In genomic region chr4:22458112-22458511, GRCh38 we compare ENCODE assay signal across 17 cellular contexts. TPM values are rescaled to one million over a fixed set of nuclear protein-coding genes. Genes with fewer than 3 reads are reported as not detected.
DNase-seq lines count a peak whose midpoint lies in the region; ATAC-seq and TF ChIP-seq lines count a peak whose summit lies in the region.
"Had no signal": no experiment of that assay in that cellular context is flagged by ENCODE, and none has a peak within 500 bp of the region (broad histone marks: within the 10 kb centered on the region; RNA-seq: fewer than 3 reads in every experiment).

No MANE protein-coding gene starts in this region.

- no peak for TF ChIP-seq CTCF in mucosa of descending colon (IDR thresholded peaks at IDR 0.05)

- H3K27me3 ChIP-seq in SJCRH30 = no peaks in the 10 kb centered on the region
- H3K27me3 ChIP-seq: ascending aorta had no signal

- H3K27ac ChIP-seq in SJCRH30 = peak overlapping the region; percentile 93
- H3K27ac ChIP-seq: ascending aorta, prostate gland had no signal

- H3K4me3 ChIP-seq in SJCRH30 (no peak overlapping the region), mucosa of descending colon (no peak overlapping the region)
- H3K4me3 ChIP-seq: ascending aorta, prostate gland had no signal

- DNase-seq in DMS53 treated with DMSO at 0.1 percent for 48 hours (lab: John Stamatoyannopoulos, UW; ENCODE audit: unreplicated experiment) (peak; percentile 83), LHCN-M2 (ENCODE audit: low read depth) (peak; percentile 89), SJCRH30 (peak; percentile 88 to 95), mucosa of descending colon (no peak), head of caudate nucleus (no peak), globus pallidus (ENCODE audit: low spot score) (no peak)
- DNase-seq in central memory CD4-positive, alpha-beta T cell = no peak
- DNase-seq: activated CD4-positive, alpha-beta T cell treated with anti-CD3 and anti-CD28 coated beads for 1 hour; activated CD8-positive, alpha-beta memory T cell treated with anti-CD3 and anti-CD28 coated beads, Interleukin-2, amount 50 U/mL, for 4 hours; activated naive CD4-positive, alpha-beta T cell treated with Interleukin-2 at 50 U/mL for 16 hours; left colon; NCI-H2029; SHP77; stimulated activated CD4-positive, alpha-beta T cell treated with anti-CD3 and anti-CD28 coated beads, Interleukin-15, amount 100 ng/mL, for 24 hours had no signal

- intact Hi-C loops in mucosa of descending colon (cut with DNase I, micrococcal nuclease) = no loop called here
- intact Hi-C loops in head of caudate nucleus (cut with DNase I) = no loop called here

- H3K9me3 ChIP-seq in SJCRH30 (replicated peaks) (no peaks in the 10 kb centered on the region), mucosa of descending colon (no peaks in the 10 kb centered on the region)
- H3K9me3 ChIP-seq: ascending aorta, prostate gland had no signal

- peaks cover 26% of the 10 kb centered on the region for H3K4me1 ChIP-seq in SJCRH30
- H3K4me1 ChIP-seq in mucosa of descending colon (ENCODE audit: low read depth) = no peaks in the 10 kb centered on the region
- H3K4me1 ChIP-seq: ascending aorta, prostate gland had no signal

- ATAC-seq in mucosa of descending colon = peak; percentile 34
- ATAC-seq in HG02642 (IDR thresholded peaks at IDR 0.05; ENCODE audit: poor library complexity, unreplicated experiment) = no peak
- ATAC-seq: left colon had no signal

- peaks cover 14% of the 10 kb centered on the region for H3K36me3 ChIP-seq in SJCRH30
- H3K36me3 ChIP-seq in mucosa of descending colon (ENCODE audit: low read depth) = no peaks in the 10 kb centered on the region
- H3K36me3 ChIP-seq: ascending aorta, prostate gland had no signal

RNA-seq across cellular contexts. Expression of gene ADGRA3, which starts 57.8 kb away (rescaled TPM):
- total RNA-seq in LHCN-M2 (2014; rRNA removed) (25.5 and 29.2 TPM in 2 replicates), mucosa of descending colon (100 to 1,000 TPM in 1 of 3 donors, 10 to 100 TPM in 2; 47.0 to 104 (median 73.6) TPM)
- 10.2 TPM for polyA plus RNA-seq in LHCN-M2 (2012)
- 104 TPM in 2 replicates for total RNA-seq in SJCRH30 (2014; rRNA removed; shearing (Covaris generic))

Comparison
In these comparisons a context has a peak if more than half of its experiments do, and no peak if none do; other contexts are left out.
1. DNase-seq: peak in DMS53 treated with DMSO at 0.1 percent for 48 hours (single experiment), LHCN-M2 (single experiment) and SJCRH30 (2 of 2); none in mucosa of descending colon (0 of 3), head of caudate nucleus (0 of 42), central memory CD4-positive, alpha-beta T cell (single experiment) and globus pallidus (single experiment).